Comparison of ENCODE assay signal across 20 cellular contexts in the genomic region with DNA sequence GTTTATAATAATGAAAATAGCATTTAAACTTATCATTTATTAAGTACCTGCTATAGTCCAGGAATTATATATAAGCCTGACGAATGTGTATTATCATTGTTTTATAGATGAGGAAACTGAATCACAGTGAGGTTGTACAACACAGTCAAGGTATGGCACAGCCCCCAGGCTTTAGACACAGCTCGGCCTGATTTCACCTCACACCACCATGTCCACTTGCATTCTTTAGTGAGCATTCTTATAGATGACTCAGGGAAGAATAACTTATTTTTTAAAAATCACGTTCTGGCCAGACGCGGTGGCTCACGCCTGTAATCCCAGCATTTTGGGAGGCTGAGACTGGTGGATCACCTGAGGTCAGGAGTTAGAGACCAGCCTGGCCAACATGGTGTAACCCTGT.
"Had no signal": no experiment of that assay in that cellular context is flagged by ENCODE, and none has a peak within 500 bp of the region (broad histone marks: within the 10 kb centered on the region; RNA-seq: fewer than 3 reads in every experiment).

No MANE protein-coding gene starts in this region.

- H3K27me3 ChIP-seq: foreskin keratinocyte, hepatocyte, neural progenitor cell, pancreas, stomach, transverse colon had no signal

- ATAC-seq: effector memory CD8-positive, alpha-beta T cell; foreskin keratinocyte; left colon; left ventricle myocardium superior; natural killer cell treated with Interleukin-12 subunit alpha and Interleukin-12 subunit beta and Interleukin-15 and Interleukin-18, amount 100 ng/mL, for 72 hours; pancreas; right cardiac atrium had no signal

- H3K9ac ChIP-seq: neural progenitor cell had no signal

- H3K4me3 ChIP-seq: hepatocyte, lung, neural progenitor cell, pancreas, stomach, thoracic aorta, transverse colon had no signal

- H3K36me3 ChIP-seq: neural progenitor cell had no signal

- DNase-seq: effector memory CD8-positive, alpha-beta T cell; left colon; left ventricle myocardium superior; mesenchymal stem cell; midbrain; occipital lobe; pancreas; right cardiac atrium; small intestine; stimulated activated CD4-positive, alpha-beta T cell treated with anti-CD3 and anti-CD28 coated beads, Interleukin-12 subunit alpha, Interleukin-12 subunit beta, amount 100 ng/mL, for 4 hours; stimulated activated naive CD4-positive, alpha-beta T cell; stomach; substantia nigra; transverse colon had no signal

- H3K9me3 ChIP-seq: pancreas, stomach, thoracic aorta, transverse colon had no signal

- H3K4me1 ChIP-seq: foreskin keratinocyte, neural progenitor cell, pancreas, stomach, transverse colon had no signal

- H2AFZ ChIP-seq: hepatocyte, neural progenitor cell had no signal

- H3K4me2 ChIP-seq: hepatocyte, neural progenitor cell had no signal

- H3K27ac ChIP-seq: foreskin keratinocyte, hepatocyte, neural progenitor cell, pancreas, stomach, thoracic aorta, transverse colon had no signal
